ENCODE assay signal across 17 cellular contexts in the genomic region with DNA sequence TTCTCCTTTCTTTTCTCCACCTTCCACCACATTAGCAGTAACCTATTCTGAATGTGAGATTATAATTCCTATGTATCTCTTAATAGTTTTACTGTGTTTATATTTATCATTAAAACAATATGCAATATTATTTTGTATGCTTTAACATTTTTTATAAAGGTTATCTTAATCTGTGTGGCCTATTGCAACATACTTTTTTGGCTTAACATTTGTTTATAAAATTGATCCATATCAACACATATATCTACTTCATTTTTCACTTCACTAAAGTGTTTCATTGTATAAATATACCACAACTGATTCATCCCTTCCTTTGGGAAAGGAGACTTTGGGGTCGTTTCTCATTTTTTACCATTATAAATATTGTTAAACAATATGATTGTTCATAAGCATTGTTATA. TPM values are rescaled to one million over a fixed set of nuclear protein-coding genes. Genes with fewer than 3 reads are reported as not detected.
DNase-seq lines count a peak whose midpoint lies in the region; ATAC-seq and TF ChIP-seq lines count a peak whose summit lies in the region.
"Had no signal": no experiment of that assay in that cellular context is flagged by ENCODE, and none has a peak within 500 bp of the region (broad histone marks: within the 10 kb centered on the region; RNA-seq: fewer than 3 reads in every experiment).

No MANE protein-coding gene starts in this region.

- peak overlapping the region in 8 of 11 experiments; percentile 63 to 83 (median 74); a peak in 14 of 22 replicates for H3K27ac ChIP-seq in BLaER1 treated with 17β-estradiol and CSF1 and Interleukin-3, amounts not matched to agents 10 nM and 100 nM
- H3K27ac ChIP-seq in psoas muscle = peak overlapping the region; percentile 27
- H3K27ac ChIP-seq: C4-2B had no signal

- H3K9ac ChIP-seq in BLaER1 treated with 17β-estradiol and CSF1 and Interleukin-3, amounts not matched to agents 10 nM and 100 nM = no peak overlapping the region
- no peak overlapping the region for H3K9ac ChIP-seq in adipocyte (ENCODE audit: low read length)

- ATAC-seq in psoas muscle = no peak
- no peak for ATAC-seq in HG03097 (IDR thresholded peaks at IDR 0.05; ENCODE audit: low FRiP score, unreplicated experiment)
- no peak for ATAC-seq in GM21717 (IDR thresholded peaks at IDR 0.05; ENCODE audit: unreplicated experiment)

- peaks cover 9 to 50% (median 13%) of the 10 kb centered on the region in 11 experiments; a peak in 21 of 22 replicates for H3K9me3 ChIP-seq in BLaER1 treated with 17β-estradiol and CSF1 and Interleukin-3, amounts not matched to agents 10 nM and 100 nM (replicated peaks in 1 of 11)
- no peaks in the 10 kb centered on the region for H3K9me3 ChIP-seq in adipocyte (ENCODE audit: control insufficient read depth, low read length)
- H3K9me3 ChIP-seq in psoas muscle = no peaks in the 10 kb centered on the region
- H3K9me3 ChIP-seq: BE2C had no signal

- peaks cover 16 to 48% (median 26%) of the 10 kb centered on the region in 11 experiments for H3K36me3 ChIP-seq in BLaER1 treated with 17β-estradiol and CSF1 and Interleukin-3, amounts not matched to agents 10 nM and 100 nM
- H3K36me3 ChIP-seq in adipocyte (ENCODE audit: control insufficient read depth, insufficient read depth, low read length, severe bottlenecking) (peaks cover 6% of the 10 kb centered on the region), psoas muscle (ENCODE audit: insufficient read depth in 1 of 2, low read depth in 1 of 2) (peaks cover 0 to 22% of the 10 kb centered on the region in 2 donors)
- H3K36me3 ChIP-seq: BE2C had no signal

- no peak for TF ChIP-seq CTCF in fibroblast of villous mesenchyme (IDR thresholded peaks at IDR 0.05; ENCODE audit: insufficient read depth, low read depth, low read length)
- TF ChIP-seq CTCF in psoas muscle (IDR thresholded peaks at IDR 0.05) = no peak

- intact Hi-C loops in psoas muscle (cut with DNase I) = no loop called here

- H3K4me3 ChIP-seq in BLaER1 treated with 17β-estradiol and CSF1 and Interleukin-3, amounts not matched to agents 10 nM and 100 nM = no peak overlapping the region
- H3K4me3 ChIP-seq in adipocyte (ENCODE audit: low read length) (peak overlapping the region; percentile 15), fibroblast of villous mesenchyme (ENCODE audit: low read depth, low read length) (no peak overlapping the region), psoas muscle (no peak overlapping the region)

- 66 to 80% (median 68%) methylated on average over 1 of the region's 1 CpG for WGBS in psoas muscle, 3 donors

- H3K27me3 ChIP-seq in BLaER1 treated with 17β-estradiol and CSF1 and Interleukin-3, amounts not matched to agents 10 nM and 100 nM = no peaks in the 10 kb centered on the region
- no peaks in the 10 kb centered on the region for H3K27me3 ChIP-seq in adipocyte (replicated peaks; ENCODE audit: control insufficient read depth, insufficient read depth, low read length)
- no peaks in the 10 kb centered on the region for H3K27me3 ChIP-seq in psoas muscle (ENCODE audit: insufficient read depth in 3 of 3, low read length in 2 of 3)
- H3K27me3 ChIP-seq: BE2C had no signal

- DNase-seq in adipocyte (ENCODE audit: low read depth) (no peak), fibroblast of villous mesenchyme (ENCODE audit: low read depth) (peak; percentile 21), psoas muscle (no peak), cerebellar nuclear complex (lab: John Stamatoyannopoulos, UW) (no peak), LoVo (ENCODE audit: low spot score) (no peak)
- DNase-seq: ACHN; BE2C; CD4-positive, alpha-beta T cell; DMS153; DMS79; GF-D8; H9; KBM-7 had no signal

- H3K4me1 ChIP-seq in BLaER1 treated with 17β-estradiol and CSF1 and Interleukin-3, amounts not matched to agents 10 nM and 100 nM = peaks cover 11 to 42% (median 23%) of the 10 kb centered on the region in 10 experiments; a peak in 18 of 20 replicates
- H3K4me1 ChIP-seq in adipocyte (ENCODE audit: control insufficient read depth, insufficient read depth, low read length) (peaks cover 24% of the 10 kb centered on the region), psoas muscle (peaks cover 11% of the 10 kb centered on the region)
- H3K4me1 ChIP-seq: BE2C had no signal

- no peaks in the 10 kb centered on the region for H4K20me1 ChIP-seq in BLaER1 treated with 17β-estradiol and CSF1 and Interleukin-3, amounts not matched to agents 10 nM and 100 nM

- peak overlapping the region in 3 of 11 experiments; percentile 30 to 57 (median 45); a peak in 4 of 22 replicates for H3K4me2 ChIP-seq in BLaER1 treated with 17β-estradiol and CSF1 and Interleukin-3, amounts not matched to agents 10 nM and 100 nM

RNA-seq across cellular contexts. Expression of gene ATP9B, which starts 48.6 kb away (rescaled TPM):
- total RNA-seq in fibroblast of villous mesenchyme = 30.9 and 35.4 TPM in 2 replicates
- total RNA-seq in psoas muscle = 10 to 100 TPM in 3 of 4 donors, 1 to 10 TPM in 1; 9.8 to 22.1 (median 14.4) TPM
- 1 to 10 TPM; 5.0 to 8.7 (median 8.6) TPM for polyA plus RNA-seq in psoas muscle
